In the genomic region with DNA sequence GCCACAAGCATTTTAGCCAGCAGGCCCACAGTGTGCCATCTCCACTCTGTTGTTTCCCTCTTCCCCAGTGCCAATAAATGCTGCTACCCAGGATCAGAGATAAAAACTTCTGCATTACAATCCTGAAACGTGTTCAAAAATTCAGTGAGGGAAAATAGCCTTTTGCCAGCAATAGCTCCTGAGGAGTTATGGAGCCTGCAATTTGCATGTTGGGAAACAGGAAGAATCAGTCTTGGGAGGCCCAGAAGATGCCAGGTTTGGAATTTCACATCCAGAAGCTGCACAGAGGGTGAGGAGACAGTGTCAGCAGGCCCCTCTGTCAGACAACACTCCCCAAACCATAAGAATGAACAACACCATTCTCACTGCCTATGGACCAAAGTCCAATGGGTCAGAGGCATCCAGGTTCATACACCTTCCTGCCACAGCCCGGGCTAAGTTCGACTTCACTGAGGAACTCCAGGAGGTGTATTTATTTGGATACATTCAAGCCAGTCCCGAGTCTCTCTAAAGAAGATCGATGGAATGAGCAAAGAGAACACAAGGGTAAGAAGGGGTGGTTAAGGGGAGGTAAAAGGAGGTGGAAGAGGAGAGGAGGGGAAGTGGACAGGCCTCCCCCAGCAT, we compare ENCODE assay signal across 14 cellular contexts. TPM values are rescaled to one million over a fixed set of nuclear protein-coding genes. Genes with fewer than 3 reads are reported as not detected.
DNase-seq lines count a peak whose midpoint lies in the region; ATAC-seq and TF ChIP-seq lines count a peak whose summit lies in the region.
"Had no signal": no experiment of that assay in that cellular context is flagged by ENCODE, and none has a peak within 500 bp of the region (broad histone marks: within the 10 kb centered on the region; RNA-seq: fewer than 3 reads in every experiment).

No MANE protein-coding gene starts in this region.

- H3K4me1 ChIP-seq in GM23338 (ENCODE audit: insufficient read depth) = peaks cover 35% of the 10 kb centered on the region
- peaks cover 23 to 60% of the 10 kb centered on the region in 2 donors for H3K4me1 ChIP-seq in thoracic aorta (ENCODE audit: control insufficient read depth in 1 of 2, low read depth in 2 of 2)

- H3K4me1 Mint-ChIP-seq in GM23338 (peaks cover 54% of the 10 kb centered on the region), glutamatergic neuron (ENCODE audit: low read depth, unreplicated experiment) (peaks cover 35% of the 10 kb centered on the region)

- TF ChIP-seq CTCF in GM23338 (conservative IDR thresholded peaks at IDR 0.05; ENCODE audit: low read depth in 2 of 2) = no peak
- TF ChIP-seq CTCF in dorsolateral prefrontal cortex (IDR thresholded peaks at IDR 0.05 in 54 of 56, conservative IDR thresholded peaks at IDR 0.05 in 2 of 56; ENCODE audit: low read depth in 1 of 56, partially characterized antibody in 56 of 56) = no peak
- TF ChIP-seq CTCF in thoracic aorta (IDR thresholded peaks at IDR 0.05) = no peak
- TF ChIP-seq CTCF in glutamatergic neuron (IDR thresholded peaks at IDR 0.05; ENCODE audit: partially characterized antibody, unreplicated experiment) = no peak
- no peak for TF ChIP-seq CTCF in lower leg skin (IDR thresholded peaks at IDR 0.05)

- intact Hi-C loops in dorsolateral prefrontal cortex (cut with DNase I) (loop anchor here in 1 of 2 donors (2.0 kb wide), 1 partner anchor 18 kb away; no protein-coding TSS in a partner anchor), lower leg skin (cut with DNase I; ENCODE audit: low total_unique reads) (no loop called here)

- DNase-seq in GM23338 (ENCODE audit: low spot score) (no peak), dorsolateral prefrontal cortex (peak in 1 of 10 donors; percentile 11), mesenteric fat pad (ENCODE audit: low spot score) (peak; percentile 57), thoracic aorta (ENCODE audit: low spot score) (no peak), NCI-H2227 treated with DMSO at 0.1 percent for 48 hours (lab: John Stamatoyannopoulos, UW) (no peak), glutamatergic neuron (no peak), lower leg skin (ENCODE audit: low spot score in 2 of 2) (no peak)
- DNase-seq: NCI-H2081, PC-3, T-helper 9 cell had no signal

- H3K4me3 ChIP-seq in GM23338 (no peak overlapping the region), dorsolateral prefrontal cortex (no peak overlapping the region), thoracic aorta (no peak overlapping the region), lower leg skin (ENCODE audit: low read depth, poor library complexity, severe bottlenecking) (no peak overlapping the region)
- H3K4me3 ChIP-seq: GM12878 had no signal

- H3K9me3 Mint-ChIP-seq in GM23338 (peaks cover 28% of the 10 kb centered on the region), glutamatergic neuron (ENCODE audit: unreplicated experiment) (peaks cover 7% of the 10 kb centered on the region)

- no peak for TF ChIP-seq POLR2A in lower leg skin (IDR thresholded peaks at IDR 0.05)

- H3K79me2 ChIP-seq in GM23338 (replicated peaks; ENCODE audit: insufficient read depth) = peaks cover 86% of the 10 kb centered on the region

- ATAC-seq in GM23338 (no peak), thoracic aorta (ENCODE audit: insufficient number of reproducible peaks, low FRiP score, low read depth) (no peak), GM18858 (IDR thresholded peaks at IDR 0.05; ENCODE audit: unreplicated experiment) (no peak)
- ATAC-seq: GM12878; naive thymus-derived CD8-positive, alpha-beta T cell; PC-3 had no signal

- H2AFZ ChIP-seq in GM23338 = no peak overlapping the region

- H3K27ac Mint-ChIP-seq in GM23338 = 0 out of 2 replicates have a peak overlapping the region, but pooled peaks have one; percentile 63
- H3K27ac Mint-ChIP-seq in glutamatergic neuron (ENCODE audit: unreplicated experiment) = no peak overlapping the region

- WGBS in lower leg skin, 2 donors = 62 to 65% methylated on average over 5 of the region's 5 CpGs

- H3K36me3 Mint-ChIP-seq in GM23338 (ENCODE audit: low read depth) (peaks cover 52% of the 10 kb centered on the region), glutamatergic neuron (ENCODE audit: unreplicated experiment) (peaks cover 11% of the 10 kb centered on the region)

- H3K27me3 Mint-ChIP-seq in GM23338 (ENCODE audit: insufficient read depth, low read depth, poor library complexity) (peaks cover 7% of the 10 kb centered on the region), glutamatergic neuron (ENCODE audit: unreplicated experiment) (peaks cover 2% of the 10 kb centered on the region)
- H3K27me3 Mint-ChIP-seq: naive thymus-derived CD8-positive, alpha-beta T cell had no signal

- H3K27ac ChIP-seq in GM23338 (ENCODE audit: low read depth) (no peak overlapping the region), dorsolateral prefrontal cortex (peak overlapping the region in 44 of 59 donors; percentile 2 to 89 (median 42)), thoracic aorta (peak overlapping the region; percentile 40 to 60)
- H3K27ac ChIP-seq: KMS-11 had no signal

- H3K36me3 ChIP-seq in GM23338 (ENCODE audit: insufficient read depth) = peaks cover 15% of the 10 kb centered on the region
- peaks cover 13% of the 10 kb centered on the region for H3K36me3 ChIP-seq in thoracic aorta

- no peaks in the 10 kb centered on the region for H3K9me3 ChIP-seq in thoracic aorta

- no peak overlapping the region for H3K4me3 Mint-ChIP-seq in GM23338
- H3K4me3 Mint-ChIP-seq in glutamatergic neuron (ENCODE audit: unreplicated experiment) = no peak overlapping the region
- H3K4me3 Mint-ChIP-seq: naive thymus-derived CD8-positive, alpha-beta T cell had no signal

- H3K27me3 ChIP-seq in GM23338 (ENCODE audit: insufficient read depth) (no peaks in the 10 kb centered on the region), dorsolateral prefrontal cortex (no peaks in the 10 kb centered on the region), thoracic aorta (replicated peaks; ENCODE audit: insufficient read depth) (no peaks in the 10 kb centered on the region)

- no peaks in the 10 kb centered on the region for H3K9me2 ChIP-seq in GM23338 (ENCODE audit: insufficient read depth)

- H4K20me1 ChIP-seq in GM23338 (replicated peaks; ENCODE audit: insufficient read depth) = peaks cover 27% of the 10 kb centered on the region

- no peak overlapping the region for H3K4me2 ChIP-seq in GM23338
- H3K4me2 ChIP-seq: KMS-11 had no signal

- peaks cover 3% of the 10 kb centered on the region; the same call in 1 of the 2 replicates for H3F3A ChIP-seq in GM23338 (replicated peaks; ENCODE audit: low read depth)

TF ChIP-seq in GM23338, 12 proteins besides CTCF, POLR2A, EP300 and RAD21 (continues in another document):
- TF ChIP-seq NANOG (IDR thresholded peaks at IDR 0.05; ENCODE audit: borderline replicate concordance) (no peak), POLR2AphosphoS5 (IDR thresholded peaks at IDR 0.05; ENCODE audit: low read depth) (no peak), EZH2 (IDR thresholded peaks at IDR 0.05; ENCODE audit: low read depth, unreplicated experiment) (no peak), STAT1 (IDR thresholded peaks at IDR 0.05; ENCODE audit: unreplicated experiment) (no peak), EZH2phosphoT487 (IDR thresholded peaks at IDR 0.05; ENCODE audit: unreplicated experiment) (no peak), ZNF114 (CRISPR knock-in tag; IDR thresholded peaks at IDR 0.05) (no peak), CREB1 (CRISPR knock-in tag; IDR thresholded peaks at IDR 0.05; ENCODE audit: low read depth) (no peak)
- TF ChIP-seq, protein P1, sequence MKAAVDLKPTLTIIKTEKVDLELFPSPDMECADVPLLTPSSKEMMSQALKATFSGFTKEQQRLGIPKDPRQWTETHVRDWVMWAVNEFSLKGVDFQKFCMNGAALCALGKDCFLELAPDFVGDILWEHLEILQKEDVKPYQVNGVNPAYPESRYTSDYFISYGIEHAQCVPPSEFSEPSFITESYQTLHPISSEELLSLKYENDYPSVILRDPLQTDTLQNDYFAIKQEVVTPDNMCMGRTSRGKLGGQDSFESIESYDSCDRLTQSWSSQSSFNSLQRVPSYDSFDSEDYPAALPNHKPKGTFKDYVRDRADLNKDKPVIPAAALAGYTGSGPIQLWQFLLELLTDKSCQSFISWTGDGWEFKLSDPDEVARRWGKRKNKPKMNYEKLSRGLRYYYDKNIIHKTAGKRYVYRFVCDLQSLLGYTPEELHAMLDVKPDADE (IDR thresholded peaks at IDR 0.05) = no peak

RNA-seq across cellular contexts. Expression of a gene that starts 20.8 kb away (rescaled TPM):
- total RNA-seq in GM23338 (2014; rRNA removed; shearing (Covaris generic)) = 105 and 109 TPM in 2 replicates
- 113 and 125 TPM in 2 replicates for polyA plus RNA-seq in GM23338 (2016; fragmentation: Nextera tagmentation; extraction: Ambion mirVana)
- total RNA-seq in dorsolateral prefrontal cortex = 100 to 1,000 TPM in 1 of 120 experiments, 10 to 100 TPM in 119; 25.5 to 102 (median 45.7) TPM
- total RNA-seq in mesenteric fat pad = 170 TPM
- total RNA-seq in thoracic aorta = 100 to 1,000 TPM; 113 to 163 TPM
- 63.3 TPM for total RNA-seq in glutamatergic neuron (ENCODE audit: unreplicated experiment)
- 10 to 100 TPM; 33.7 to 57.7 (median 43.2) TPM for total RNA-seq in lower leg skin

RNA-seq across cellular contexts. Expression of a gene that starts 38.5 kb away (rescaled TPM):
- total RNA-seq in GM23338 (2014; rRNA removed; shearing (Covaris generic)) = not detected in 2 replicates
- polyA plus RNA-seq in GM23338 (2016; fragmentation: Nextera tagmentation; extraction: Ambion mirVana) = not detected in 2 replicates
- not detected for total RNA-seq in dorsolateral prefrontal cortex
- not detected for total RNA-seq in mesenteric fat pad
- not detected for total RNA-seq in thoracic aorta
- total RNA-seq in glutamatergic neuron (ENCODE audit: unreplicated experiment) = not detected
- total RNA-seq in lower leg skin = not detected
- total RNA-seq: GM12878; naive thymus-derived CD8-positive, alpha-beta T cell; PC-3 had no signal
- polyA plus RNA-seq: GM12878; naive thymus-derived CD8-positive, alpha-beta T cell had no signal
